1 cellular context compared by ENCODE assay signal in genomic region chrX:110322603-110323002, GRCh38.
A peak's percentile ranks its signal among the peaks of the same experiment; 100 is the strongest.
TF ChIP-seq lines count a peak whose summit lies in the region.

No MANE protein-coding gene starts in this region.

TF ChIP-seq in HEK293, 187 proteins besides CTCF, POLR2A, EP300 and RAD21 (continued from another document and continues in another):
- TF ChIP-seq, protein P1, sequence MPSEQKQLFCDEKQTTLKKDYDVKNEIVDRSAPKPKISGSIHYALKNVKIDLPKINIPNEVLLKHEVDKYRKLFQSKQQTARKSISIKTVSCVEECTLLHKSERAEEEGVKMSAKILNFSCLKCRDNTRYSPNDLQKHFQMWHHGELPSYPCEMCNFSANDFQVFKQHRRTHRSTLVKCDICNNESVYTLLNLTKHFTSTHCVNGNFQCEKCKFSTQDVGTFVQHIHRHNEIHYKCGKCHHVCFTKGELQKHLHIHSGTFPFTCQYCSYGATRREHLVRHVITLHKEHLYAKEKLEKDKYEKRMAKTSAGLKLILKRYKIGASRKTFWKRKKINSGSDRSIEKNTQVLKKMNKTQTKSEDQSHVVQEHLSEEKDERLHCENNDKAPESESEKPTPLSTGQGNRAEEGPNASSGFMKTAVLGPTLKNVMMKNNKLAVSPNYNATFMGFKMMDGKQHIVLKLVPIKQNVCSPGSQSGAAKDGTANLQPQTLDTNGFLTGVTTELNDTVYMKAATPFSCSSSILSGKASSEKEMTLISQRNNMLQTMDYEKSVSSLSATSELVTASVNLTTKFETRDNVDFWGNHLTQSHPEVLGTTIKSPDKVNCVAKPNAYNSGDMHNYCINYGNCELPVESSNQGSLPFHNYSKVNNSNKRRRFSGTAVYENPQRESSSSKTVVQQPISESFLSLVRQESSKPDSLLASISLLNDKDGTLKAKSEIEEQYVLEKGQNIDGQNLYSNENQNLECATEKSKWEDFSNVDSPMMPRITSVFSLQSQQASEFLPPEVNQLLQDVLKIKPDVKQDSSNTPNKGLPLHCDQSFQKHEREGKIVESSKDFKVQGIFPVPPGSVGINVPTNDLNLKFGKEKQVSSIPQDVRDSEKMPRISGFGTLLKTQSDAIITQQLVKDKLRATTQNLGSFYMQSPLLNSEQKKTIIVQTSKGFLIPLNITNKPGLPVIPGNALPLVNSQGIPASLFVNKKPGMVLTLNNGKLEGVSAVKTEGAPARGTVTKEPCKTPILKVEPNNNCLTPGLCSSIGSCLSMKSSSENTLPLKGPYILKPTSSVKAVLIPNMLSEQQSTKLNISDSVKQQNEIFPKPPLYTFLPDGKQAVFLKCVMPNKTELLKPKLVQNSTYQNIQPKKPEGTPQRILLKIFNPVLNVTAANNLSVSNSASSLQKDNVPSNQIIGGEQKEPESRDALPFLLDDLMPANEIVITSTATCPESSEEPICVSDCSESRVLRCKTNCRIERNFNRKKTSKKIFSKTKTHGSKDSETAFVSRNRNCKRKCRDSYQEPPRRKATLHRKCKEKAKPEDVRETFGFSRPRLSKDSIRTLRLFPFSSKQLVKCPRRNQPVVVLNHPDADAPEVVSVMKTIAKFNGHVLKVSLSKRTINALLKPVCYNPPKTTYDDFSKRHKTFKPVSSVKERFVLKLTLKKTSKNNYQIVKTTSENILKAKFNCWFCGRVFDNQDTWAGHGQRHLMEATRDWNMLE (tag by site-specific recombination; conservative IDR thresholded peaks at IDR 0.05; ENCODE audit: low read depth) = no peak
- TF ChIP-seq ZBTB20 (tag by site-specific recombination; IDR thresholded peaks at IDR 0.05) (peak; percentile 40; the same call in 1 of the 2 replicates), HOXA7 (CRISPR knock-in tag; IDR thresholded peaks at IDR 0.05; ENCODE audit: borderline replicate concordance) (no peak), ZNF248 (tag by site-specific recombination; IDR thresholded peaks at IDR 0.05) (no peak), ZNF501 (tag by site-specific recombination; IDR thresholded peaks at IDR 0.05) (no peak), ZBTB8A (tag by site-specific recombination; IDR thresholded peaks at IDR 0.05) (no peak), ZNF37A (tag by site-specific recombination; IDR thresholded peaks at IDR 0.05) (no peak), ZNF148 (tag by site-specific recombination; IDR thresholded peaks at IDR 0.05; ENCODE audit: borderline replicate concordance) (no peak), ZNF600 (tag by site-specific recombination; IDR thresholded peaks at IDR 0.05) (peak; percentile 80), BCL11B (tag by site-specific recombination; IDR thresholded peaks at IDR 0.05; ENCODE audit: low read depth) (no peak), ZNF521 (tag by site-specific recombination; IDR thresholded peaks at IDR 0.05) (no peak), ZNF677 (tag by site-specific recombination; IDR thresholded peaks at IDR 0.05) (no peak), AEBP2 (tag by site-specific recombination; IDR thresholded peaks at IDR 0.05; ENCODE audit: borderline replicate concordance) (no peak), ZNF488 (tag by site-specific recombination; IDR thresholded peaks at IDR 0.05) (no peak), ZNF366 (tag by site-specific recombination; conservative IDR thresholded peaks at IDR 0.05) (no peak; the same call in 1 of the 2 replicates), ZNF350 (tag by site-specific recombination; IDR thresholded peaks at IDR 0.05) (no peak), ZNF354C (tag by site-specific recombination; IDR thresholded peaks at IDR 0.05; ENCODE audit: borderline replicate concordance, low read depth) (no peak), KLF7 (tag by site-specific recombination; IDR thresholded peaks at IDR 0.05; ENCODE audit: borderline replicate concordance) (no peak), ZNF391 (tag by site-specific recombination; IDR thresholded peaks at IDR 0.05; ENCODE audit: borderline replicate concordance, low read depth) (no peak), ZNF341 (tag by site-specific recombination; IDR thresholded peaks at IDR 0.05; ENCODE audit: low read depth) (no peak), ZNF558 (tag by site-specific recombination; IDR thresholded peaks at IDR 0.05) (no peak), ZNF214 (tag by site-specific recombination; IDR thresholded peaks at IDR 0.05; ENCODE audit: borderline replicate concordance) (no peak), ZNF302 (tag by site-specific recombination; IDR thresholded peaks at IDR 0.05; ENCODE audit: low read depth) (no peak), ZBTB21 (tag by site-specific recombination; IDR thresholded peaks at IDR 0.05) (no peak), SP7 (tag by site-specific recombination; IDR thresholded peaks at IDR 0.05) (0 out of 2 replicates have a peak, but pooled peaks have one; percentile 31), ZBTB6 (tag by site-specific recombination; IDR thresholded peaks at IDR 0.05) (peak; percentile 56), TCF7L2 (IDR thresholded peaks at IDR 0.05; ENCODE audit: borderline replicate concordance, low read depth, low read length) (no peak), ZNF704 (tag by site-specific recombination; IDR thresholded peaks at IDR 0.05) (no peak), ZNF843 (tag by site-specific recombination; IDR thresholded peaks at IDR 0.05) (peak; percentile 27; the same call in 1 of the 2 replicates), ZBTB26 (tag by site-specific recombination; optimal IDR thresholded peaks at IDR 0.05) (no peak), ZNF626 (tag by site-specific recombination; IDR thresholded peaks at IDR 0.05) (no peak), ZNF596 (tag by site-specific recombination; IDR thresholded peaks at IDR 0.05) (peak; percentile 42; the same call in 1 of the 2 replicates), GLI2 (tag by site-specific recombination; IDR thresholded peaks at IDR 0.05; ENCODE audit: borderline replicate concordance, low read depth) (0 out of 2 replicates have a peak, but pooled peaks have one; percentile 21), ZNF223 (tag by site-specific recombination; IDR thresholded peaks at IDR 0.05) (no peak), ZNF510 (tag by site-specific recombination; IDR thresholded peaks at IDR 0.05; ENCODE audit: insufficient replicate concordance) (no peak), HIC1 (tag by site-specific recombination; IDR thresholded peaks at IDR 0.05) (peak; percentile 53; the same call in 1 of the 2 replicates), ZNF10 (tag by site-specific recombination; IDR thresholded peaks at IDR 0.05) (peak; percentile 38; the same call in 1 of the 2 replicates), TRIM28 (IDR thresholded peaks at IDR 0.05; ENCODE audit: borderline replicate concordance, low read length) (peak; percentile 74; the same call in 1 of the 2 replicates)
- TF ChIP-seq, protein P2, sequence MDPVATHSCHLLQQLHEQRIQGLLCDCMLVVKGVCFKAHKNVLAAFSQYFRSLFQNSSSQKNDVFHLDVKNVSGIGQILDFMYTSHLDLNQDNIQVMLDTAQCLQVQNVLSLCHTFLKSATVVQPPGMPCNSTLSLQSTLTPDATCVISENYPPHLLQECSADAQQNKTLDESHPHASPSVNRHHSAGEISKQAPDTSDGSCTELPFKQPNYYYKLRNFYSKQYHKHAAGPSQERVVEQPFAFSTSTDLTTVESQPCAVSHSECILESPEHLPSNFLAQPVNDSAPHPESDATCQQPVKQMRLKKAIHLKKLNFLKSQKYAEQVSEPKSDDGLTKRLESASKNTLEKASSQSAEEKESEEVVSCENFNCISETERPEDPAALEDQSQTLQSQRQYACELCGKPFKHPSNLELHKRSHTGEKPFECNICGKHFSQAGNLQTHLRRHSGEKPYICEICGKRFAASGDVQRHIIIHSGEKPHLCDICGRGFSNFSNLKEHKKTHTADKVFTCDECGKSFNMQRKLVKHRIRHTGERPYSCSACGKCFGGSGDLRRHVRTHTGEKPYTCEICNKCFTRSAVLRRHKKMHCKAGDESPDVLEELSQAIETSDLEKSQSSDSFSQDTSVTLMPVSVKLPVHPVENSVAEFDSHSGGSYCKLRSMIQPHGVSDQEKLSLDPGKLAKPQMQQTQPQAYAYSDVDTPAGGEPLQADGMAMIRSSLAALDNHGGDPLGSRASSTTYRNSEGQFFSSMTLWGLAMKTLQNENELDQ (tag by site-specific recombination; IDR thresholded peaks at IDR 0.05; ENCODE audit: low read depth) = no peak
- TF ChIP-seq, protein P3, sequence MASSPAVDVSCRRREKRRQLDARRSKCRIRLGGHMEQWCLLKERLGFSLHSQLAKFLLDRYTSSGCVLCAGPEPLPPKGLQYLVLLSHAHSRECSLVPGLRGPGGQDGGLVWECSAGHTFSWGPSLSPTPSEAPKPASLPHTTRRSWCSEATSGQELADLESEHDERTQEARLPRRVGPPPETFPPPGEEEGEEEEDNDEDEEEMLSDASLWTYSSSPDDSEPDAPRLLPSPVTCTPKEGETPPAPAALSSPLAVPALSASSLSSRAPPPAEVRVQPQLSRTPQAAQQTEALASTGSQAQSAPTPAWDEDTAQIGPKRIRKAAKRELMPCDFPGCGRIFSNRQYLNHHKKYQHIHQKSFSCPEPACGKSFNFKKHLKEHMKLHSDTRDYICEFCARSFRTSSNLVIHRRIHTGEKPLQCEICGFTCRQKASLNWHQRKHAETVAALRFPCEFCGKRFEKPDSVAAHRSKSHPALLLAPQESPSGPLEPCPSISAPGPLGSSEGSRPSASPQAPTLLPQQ (tag by site-specific recombination; IDR thresholded peaks at IDR 0.05) = no peak
